Comparison of ENCODE assay signal across 8 cellular contexts in the genomic region with DNA sequence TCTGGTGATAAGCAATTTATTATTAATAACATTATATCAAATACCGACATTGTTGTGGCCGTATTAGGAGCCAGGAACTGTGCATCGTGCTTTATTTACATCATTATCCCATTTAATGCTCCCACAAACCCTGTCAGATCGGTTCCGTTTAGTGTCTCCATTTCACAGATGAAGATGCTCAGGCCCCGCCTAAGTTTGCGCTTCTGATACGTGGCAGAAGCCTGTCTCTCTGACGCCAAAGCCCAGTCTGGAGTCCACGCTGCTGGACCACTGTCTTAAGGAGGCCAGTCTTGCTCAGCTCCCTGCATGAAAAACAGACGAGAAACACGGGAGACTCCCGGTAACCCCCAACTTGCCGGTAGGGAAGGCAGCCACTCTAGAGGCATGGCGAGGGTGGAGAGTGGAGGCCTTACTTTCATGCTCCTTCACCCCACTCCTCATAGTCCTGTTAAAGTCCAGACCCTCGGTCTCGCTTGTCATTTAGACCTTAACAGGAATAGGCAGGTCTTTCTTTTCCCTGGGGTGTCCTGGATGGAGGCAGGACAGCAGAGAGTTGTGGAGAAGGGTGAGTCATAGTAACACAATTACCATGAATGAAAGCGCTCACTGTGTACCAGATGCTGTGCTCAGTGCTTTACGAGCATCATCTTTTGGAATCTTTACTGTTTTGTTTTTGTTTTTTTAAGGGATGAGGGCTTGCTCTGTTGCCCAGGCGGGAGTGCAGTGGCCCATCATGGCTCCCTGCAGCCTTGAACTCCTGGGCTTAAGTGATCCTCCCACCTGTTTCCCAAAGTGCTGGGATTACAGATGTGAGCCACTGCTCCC. TPM values are rescaled to one million over a fixed set of nuclear protein-coding genes. Genes with fewer than 3 reads are reported as not detected.
DNase-seq lines count a peak whose midpoint lies in the region; ATAC-seq and TF ChIP-seq lines count a peak whose summit lies in the region.

No MANE protein-coding gene starts in this region.

- H3K27me3 ChIP-seq in PC-3 (ENCODE audit: low read length) (no peaks in the 10 kb centered on the region), gastroesophageal sphincter (no peaks in the 10 kb centered on the region), transverse colon (no peaks in the 10 kb centered on the region)

- in situ Hi-C loops in transverse colon (cut with MboI; ENCODE audit: low pct_ligation_motif_present in 1 of 4, low pct_unique_long_range_greater_than_20kb in 1 of 4, low sequenced_read_pairs in 3 of 4), result no loop called here

- DNase-seq in activated gamma-delta T cell treated with Interleukin-2 at 50 U/mL for 16 hours, result peak; percentile 11
- DNase-seq in activated gamma-delta T cell (lab: John Stamatoyannopoulos, UW), result no peak
- peak; percentile 55 for DNase-seq in PC-3
- peak; percentile 36 for DNase-seq in activated naive CD4-positive, alpha-beta T cell treated with anti-CD3 and anti-CD28 coated beads, Interleukin-2, amount 50 U/mL, for 16 hours
- peak; percentile 19 for DNase-seq in neural crest cell (ENCODE audit: low read depth, low spot score)
- DNase-seq in transverse colon, result peak; percentile 67

- CTCF ChIA-PET in PC-3 (lab: Charles Lee), result no interaction called here

- H3K9me2 ChIP-seq in PC-3 (replicated peaks; ENCODE audit: low read length), result no peaks in the 10 kb centered on the region

- H3K36me3 ChIP-seq in PC-3 (ENCODE audit: low read depth, low read length) (no peaks in the 10 kb centered on the region), gastroesophageal sphincter (no peaks in the 10 kb centered on the region), transverse colon (no peaks in the 10 kb centered on the region)

- H3K27ac ChIP-seq in PC-3 (ENCODE audit: low read length), result peak overlapping the region; percentile 47
- H3K27ac ChIP-seq in gastroesophageal sphincter, result peak overlapping the region; percentile 94 to 98 (median 94)
- peak overlapping the region; percentile 83 to 97 (median 96) for H3K27ac ChIP-seq in transverse colon

- H3K79me2 ChIP-seq in PC-3 (ENCODE audit: low read length), result peaks cover 16% of the 10 kb centered on the region

- no peaks in the 10 kb centered on the region for H3F3A ChIP-seq in PC-3 (ENCODE audit: low read length, unreplicated experiment)

- H3K36me3 Mint-ChIP-seq in neural crest cell (ENCODE audit: low read depth), result peaks cover 6% of the 10 kb centered on the region

- H3K4me1 ChIP-seq in PC-3 (ENCODE audit: insufficient read depth, low read length) (peaks cover 6% of the 10 kb centered on the region; the same call in 1 of the 2 replicates), gastroesophageal sphincter (peaks cover 0 to 56% (median 9%) of the 10 kb centered on the region in 3 donors), transverse colon (peaks cover 10 to 39% (median 18%) of the 10 kb centered on the region in 4 donors)

- no peaks in the 10 kb centered on the region for H4K20me1 ChIP-seq in PC-3 (ENCODE audit: low read length)

- H3K9ac ChIP-seq in PC-3 (ENCODE audit: low read length), result peak overlapping the region; percentile 80

- H3K4me3 Mint-ChIP-seq in neural crest cell, result peak overlapping the region; percentile 98

- ATAC-seq in HG03108 (IDR thresholded peaks at IDR 0.05; ENCODE audit: unreplicated experiment) (peak; percentile 28), PC-3 (peak; percentile 72), gastroesophageal sphincter (peak; percentile 73)

- WGBS in gastroesophageal sphincter (ENCODE audit: low coverage in 1 of 2), 2 donors, result 1 to 3% methylated on average over 5 to 20 of the region's 20 CpGs
- WGBS in transverse colon (ENCODE audit: low coverage in 1 of 2), 2 donors, result 14% methylated on average over 20 of the region's 20 CpGs; no CpG with 5 or more reads in 1 of the 2 donors

- H3K9me3 ChIP-seq in PC-3 (ENCODE audit: low read length), result no peaks in the 10 kb centered on the region
- no peaks in the 10 kb centered on the region for H3K9me3 ChIP-seq in gastroesophageal sphincter
- H3K9me3 ChIP-seq in transverse colon, result no peaks in the 10 kb centered on the region

- no peaks in the 10 kb centered on the region for H3K9me3 Mint-ChIP-seq in neural crest cell

- peak overlapping the region; percentile 96 for H3K4me2 ChIP-seq in PC-3 (ENCODE audit: low read length)

- H3K4me3 ChIP-seq in PC-3 (ENCODE audit: low read length) (peak overlapping the region; percentile 81), gastroesophageal sphincter (peak overlapping the region; percentile 80 to 96), transverse colon (peak overlapping the region; percentile 54 to 87 (median 86))

- POLR2A ChIA-PET in PC-3 (lab: Charles Lee; ENCODE audit: unreplicated experiment), result no interaction called here

- TF ChIP-seq CTCF in PC-3 (conservative IDR thresholded peaks at IDR 0.05; ENCODE audit: low read depth, low read length) (no peak), gastroesophageal sphincter (IDR thresholded peaks at IDR 0.05) (no peak), neural crest cell (conservative IDR thresholded peaks at IDR 0.05) (no peak), transverse colon (IDR thresholded peaks at IDR 0.05) (no peak)

- no peak for TF ChIP-seq POLR2A in gastroesophageal sphincter (IDR thresholded peaks at IDR 0.05)
- TF ChIP-seq POLR2A in transverse colon (IDR thresholded peaks at IDR 0.05), result no peak

- H3K27me3 Mint-ChIP-seq in neural crest cell (ENCODE audit: low read depth), result no peaks in the 10 kb centered on the region

- peaks cover 25% of the 10 kb centered on the region for H3K4me1 Mint-ChIP-seq in neural crest cell

- H3K27ac Mint-ChIP-seq in neural crest cell (ENCODE audit: unreplicated experiment), result peak overlapping the region; percentile 98

- H2AFZ ChIP-seq in PC-3 (ENCODE audit: low read length), result peak overlapping the region; percentile 93

- intact Hi-C loops in PC-3 (cut with micrococcal nuclease), result loop anchor here (1.0 kb wide), 1 partner anchor 30 kb away; the partner anchor contains the start of gene PCBD2
- intact Hi-C loops in transverse colon (cut with DNase I; ENCODE audit: low total_unique reads), result no loop called here

- TSS peak; percentile 48 for BruUV-seq in PC-3 (replicated peaks; lab: Mats Ljungman, UMichigan)

- TF ChIP-seq EP300 in gastroesophageal sphincter (IDR thresholded peaks at IDR 0.05) (no peak), transverse colon (IDR thresholded peaks at IDR 0.05; ENCODE audit: low read depth) (no peak)

RNA-seq across cellular contexts. Expression of gene TXNDC15, which starts 0.9 kb away (rescaled TPM):
- 42.6 and 46.4 TPM in 2 replicates for total RNA-seq in PC-3 (2014; rRNA removed)
- total RNA-seq in gastroesophageal sphincter, result 100 to 1,000 TPM in 1 of 4 donors, 10 to 100 TPM in 3; 68.5 to 119 (median 82.6) TPM
- total RNA-seq in neural crest cell, result 40.6 and 47.0 TPM in 2 replicates
- 10 to 100 TPM; 26.3 to 81.9 (median 45.6) TPM for total RNA-seq in transverse colon

RNA-seq across cellular contexts. Expression of gene C5orf24, which starts 29.3 kb away (rescaled TPM):
- 16.5 and 18.2 TPM in 2 replicates for total RNA-seq in PC-3 (2014; rRNA removed)
- total RNA-seq in gastroesophageal sphincter, result 10 to 100 TPM; 47.3 to 92.3 (median 70.7) TPM
- total RNA-seq in neural crest cell, result 57.4 and 61.9 TPM in 2 replicates
- 10 to 100 TPM; 22.8 to 41.9 (median 34.9) TPM for total RNA-seq in transverse colon

RNA-seq across cellular contexts. Expression of gene PCBD2, which starts 29.9 kb away (rescaled TPM):
- total RNA-seq in PC-3 (2014; rRNA removed), result 5.4 and 7.0 TPM in 2 replicates
- 10 to 100 TPM in 2 of 4 donors, 1 to 10 TPM in 2; 8.3 to 10.8 (median 9.5) TPM for total RNA-seq in gastroesophageal sphincter
- 11.8 and 12.1 TPM in 2 replicates for total RNA-seq in neural crest cell
- 10 to 100 TPM in 3 of 4 donors, 1 to 10 TPM in 1; 6.4 to 28.9 (median 11.6) TPM for total RNA-seq in transverse colon
